8 cellular contexts compared by ENCODE assay signal in genomic region chr17:30686518-30687340, GRCh38.
DNase-seq lines count a peak whose midpoint lies in the region; ATAC-seq, FAIRE-seq and TF ChIP-seq lines count a peak whose summit lies in the region.
"Not testable (repeated sequence)": the region's sequence is repeated elsewhere in the genome, so short reads cannot be mapped to it uniquely, and the experiment has no call there.

No MANE protein-coding gene starts in this region.

- not testable (repeated sequence) for H2BK15ac ChIP-seq in IMR-90 (ENCODE audit: low read depth, low read length)

- not testable (repeated sequence) for H4K8ac ChIP-seq in IMR-90 (ENCODE audit: low read depth in 2 of 2, low read length in 2 of 2)

- POLR2A ChIA-PET in IMR-90 (lab: Charles Lee; ENCODE audit: unreplicated experiment), result not testable (repeated sequence)

- H3K9me1 ChIP-seq in IMR-90 (ENCODE audit: insufficient read depth, low read length), result not testable (repeated sequence)

- not testable (repeated sequence) for H3K4me3 ChIP-seq in IMR-90 (ENCODE audit: insufficient read depth, low read depth, low read length)
- peak overlapping the region; percentile 65 for H3K4me3 ChIP-seq in adipocyte (ENCODE audit: low read length)
- H3K4me3 ChIP-seq in choroid plexus epithelial cell (ENCODE audit: low read depth, low read length), result peak overlapping the region; percentile 22

- H3K23ac ChIP-seq in IMR-90 (ENCODE audit: low read depth, low read length), result not testable (repeated sequence)

- H3K27ac ChIP-seq in IMR-90 (ENCODE audit: insufficient read depth, low read length), result not testable (repeated sequence)

- H3K79me1 ChIP-seq in IMR-90 (ENCODE audit: low read depth in 1 of 2, low read length in 2 of 2), result not testable (repeated sequence)

- not testable (repeated sequence) for TF ChIP-seq CTCF in IMR-90 (conservative IDR thresholded peaks at IDR 0.05; ENCODE audit: low read depth, low read length); choroid plexus epithelial cell (conservative IDR thresholded peaks at IDR 0.05; ENCODE audit: low read depth, low read length); omental fat pad (IDR thresholded peaks at IDR 0.05)

- peak overlapping the region; percentile 32 for H2AFZ ChIP-seq in IMR-90 (replicated peaks; ENCODE audit: low read length, poor library complexity)

- in situ Hi-C loops in IMR-90 (cut with MboI; ENCODE audit: low sequenced_read_pairs), result not testable (repeated sequence)

- DNase-seq in IMR-90; adipocyte (ENCODE audit: low read depth); omental fat pad (ENCODE audit: low spot score); urothelium cell line (ENCODE audit: low spot score): not testable (repeated sequence)
- peak; percentile 45 for DNase-seq in choroid plexus epithelial cell (ENCODE audit: low read depth)
- DNase-seq in fibroblast of peridontal ligament (ENCODE audit: extremely low read depth), result peak; percentile 23
- peak; percentile 39 to 46 for DNase-seq in lung microvascular endothelial cell (ENCODE audit: low read depth in 2 of 2)

- peaks cover 14% of the 10 kb centered on the region; the same call in 1 of the 2 replicates for H3K27me3 ChIP-seq in IMR-90 (ENCODE audit: control insufficient read depth, insufficient read depth, low read length)
- not testable (repeated sequence) for H3K27me3 ChIP-seq in adipocyte (replicated peaks; ENCODE audit: control insufficient read depth, insufficient read depth, low read length)

- H3K9me3 ChIP-seq in ES-I3 (ENCODE audit: control insufficient read depth, insufficient read depth, low read length); IMR-90 (ENCODE audit: control insufficient read depth, insufficient read depth, low read length); adipocyte (ENCODE audit: control insufficient read depth, low read length): not testable (repeated sequence)

- not testable (repeated sequence) for H3K14ac ChIP-seq in IMR-90 (replicated peaks; ENCODE audit: low read depth, low read length)

- not testable (repeated sequence) for TF ChIP-seq RAD21 in IMR-90 (IDR thresholded peaks at IDR 0.05; ENCODE audit: low read length)

- not testable (repeated sequence) for H2BK20ac ChIP-seq in IMR-90 (ENCODE audit: low read depth, low read length)

- H3K9ac ChIP-seq in ES-I3 (ENCODE audit: low read depth, low read length) (peak overlapping the region; percentile 38; the same call in 1 of the 2 replicates), adipocyte (ENCODE audit: low read length) (peak overlapping the region; percentile 15)
- H3K9ac ChIP-seq in IMR-90 (ENCODE audit: low read depth, low read length), result not testable (repeated sequence)

- CTCF ChIA-PET in IMR-90 (lab: Yijun Ruan, JAX), result not testable (repeated sequence)

- TF ChIP-seq POLR2A in IMR-90 (IDR thresholded peaks at IDR 0.05; ENCODE audit: low read depth, low read length), result not testable (repeated sequence)

- dilution Hi-C loops in IMR-90 (cut with HindIII; ENCODE audit: low sequenced_read_pairs, unreplicated experiment), result not testable (repeated sequence)

- not testable (repeated sequence) for H2BK5ac ChIP-seq in IMR-90 (ENCODE audit: low read depth, low read length, poor library complexity, severe bottlenecking)

- BruUV-seq in IMR-90 (replicated peaks; lab: Mats Ljungman, UMichigan), result not testable (repeated sequence)

- intact Hi-C loops in IMR-90 (cut with micrococcal nuclease), result not testable (repeated sequence)

- H3K4me2 ChIP-seq in IMR-90 (ENCODE audit: low read depth, low read length), result 0 out of 2 replicates have a peak overlapping the region, but pooled peaks have one; percentile 17

- ATAC-seq in IMR-90 (ENCODE audit: low read depth), result peak; percentile 49
- peak; percentile 16 for ATAC-seq in omental fat pad (ENCODE audit: low FRiP score)

- H4K91ac ChIP-seq in IMR-90 (ENCODE audit: insufficient read depth, low read depth, low read length), result not testable (repeated sequence)

- WGBS in IMR-90 (ENCODE audit: extremely low coverage in 2 of 2, insufficient read length in 1 of 2), 2 experiments, result no CpG with 5 or more reads among the region's 29 CpGs

- H3K18ac ChIP-seq in IMR-90 (ENCODE audit: low read depth, low read length), result not testable (repeated sequence)

- H3K4me1 ChIP-seq in ES-I3 (ENCODE audit: insufficient read depth, low read length); IMR-90 (ENCODE audit: control insufficient read depth, insufficient read depth, low read length); adipocyte (ENCODE audit: control insufficient read depth, insufficient read depth, low read length): not testable (repeated sequence)

- not testable (repeated sequence) for H4K5ac ChIP-seq in IMR-90 (ENCODE audit: low read depth, low read length)

- not testable (repeated sequence) for H3K56ac ChIP-seq in IMR-90 (ENCODE audit: extremely low read depth, insufficient read depth, low read length)

- not testable (repeated sequence) for H3K36me3 ChIP-seq in ES-I3 (ENCODE audit: insufficient read depth, low read length); IMR-90 (ENCODE audit: control insufficient read depth, insufficient read depth, low read length); adipocyte (ENCODE audit: control insufficient read depth, insufficient read depth, low read length, severe bottlenecking)

- FAIRE-seq in urothelium cell line (lab: Jason Lieb, UNC), result peak; percentile 88

- not testable (repeated sequence) for H2AK9ac ChIP-seq in IMR-90 (replicated peaks; ENCODE audit: low read depth, low read length, poor library complexity)

- H2BK120ac ChIP-seq in IMR-90 (ENCODE audit: low read depth, low read length), result not testable (repeated sequence)

- H4K20me1 ChIP-seq in IMR-90 (ENCODE audit: insufficient read depth, low read length), result not testable (repeated sequence)

- H2AK5ac ChIP-seq in IMR-90 (ENCODE audit: low read depth, low read length), result not testable (repeated sequence)

- not testable (repeated sequence) for H3K4ac ChIP-seq in IMR-90 (ENCODE audit: low read depth, low read length)
